In the genomic region with DNA sequence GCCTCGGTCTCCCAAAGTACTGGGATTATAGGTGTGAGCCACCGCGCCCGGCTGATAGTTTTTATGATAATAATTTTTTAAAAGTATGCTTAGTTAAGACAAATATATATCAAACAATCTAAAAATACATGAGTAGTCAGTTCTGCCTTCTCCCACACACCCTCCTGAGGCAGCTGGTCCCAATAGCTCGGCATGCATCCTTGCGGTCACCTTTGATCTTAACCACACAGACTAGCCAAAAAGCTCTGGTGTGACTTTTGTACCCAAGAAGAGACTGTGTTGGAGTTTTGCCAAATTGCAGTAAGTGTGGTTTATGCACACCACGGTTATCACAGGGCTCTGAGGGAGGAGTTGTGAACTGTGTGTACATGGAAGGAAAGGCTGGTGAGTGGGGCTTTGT, we compare ENCODE assay signal across 9 cellular contexts. TPM values are rescaled to one million over a fixed set of nuclear protein-coding genes. Genes with fewer than 3 reads are reported as not detected.
DNase-seq lines count a peak whose midpoint lies in the region; ATAC-seq and TF ChIP-seq lines count a peak whose summit lies in the region.
"Had no signal": no experiment of that assay in that cellular context is flagged by ENCODE, and none has a peak within 500 bp of the region (broad histone marks: within the 10 kb centered on the region; RNA-seq: fewer than 3 reads in every experiment).

No MANE protein-coding gene starts in this region.

- H2AK5ac ChIP-seq in neuronal stem cell (ENCODE audit: low read depth, low read length): no peak overlapping the region

- H3K23ac ChIP-seq in neuronal stem cell (ENCODE audit: low read depth, low read length, poor library complexity): no peak overlapping the region

- H3K18ac ChIP-seq in neuronal stem cell (ENCODE audit: low read length): no peak overlapping the region

- H3K4me3 Mint-ChIP-seq in activated naive CD8-positive, alpha-beta T cell treated with anti-CD3 and anti-CD28 coated beads, Interleukin-2, amount 50 U/mL, for 24 hours: no peak overlapping the region
- no peak overlapping the region for H3K4me3 Mint-ChIP-seq in Caco-2 (ENCODE audit: unreplicated experiment)

- POLR2A ChIA-PET in Caco-2 (lab: Charles Lee): no interaction called here

- peak overlapping the region; percentile 77 for H3K27ac Mint-ChIP-seq in activated naive CD8-positive, alpha-beta T cell treated with anti-CD3 and anti-CD28 coated beads, Interleukin-2, amount 50 U/mL, for 24 hours
- H3K27ac Mint-ChIP-seq in Caco-2 (ENCODE audit: unreplicated experiment): no peak overlapping the region

- no peak overlapping the region for H4K91ac ChIP-seq in neuronal stem cell (ENCODE audit: low read depth, low read length, poor library complexity)

- no peaks in the 10 kb centered on the region for H3K4me1 ChIP-seq in neuronal stem cell (ENCODE audit: control insufficient read depth in 2 of 2, insufficient read depth in 1 of 2, low read depth in 1 of 2, low read length in 2 of 2)
- no peaks in the 10 kb centered on the region for H3K4me1 ChIP-seq in prostate gland (replicated peaks)
- no peaks in the 10 kb centered on the region for H3K4me1 ChIP-seq in Caco-2

- H2BK5ac ChIP-seq in neuronal stem cell (ENCODE audit: low read length): no peak overlapping the region

- H2BK12ac ChIP-seq in neuronal stem cell (ENCODE audit: low read length): no peak overlapping the region

- H3K9me3 Mint-ChIP-seq in activated naive CD8-positive, alpha-beta T cell treated with anti-CD3 and anti-CD28 coated beads, Interleukin-2, amount 50 U/mL, for 24 hours: no peaks in the 10 kb centered on the region
- no peaks in the 10 kb centered on the region for H3K9me3 Mint-ChIP-seq in Caco-2 (ENCODE audit: unreplicated experiment)

- no peak overlapping the region for H3K9ac ChIP-seq in neuronal stem cell (ENCODE audit: low read depth, low read length, poor library complexity)

- WGBS in neuronal stem cell (ENCODE audit: extremely low coverage in 2 of 2, insufficient read length in 2 of 2, insufficient replicate concordance in 1 of 2), 2 donors: no CpG with 5 or more reads among the region's 7 CpGs
- 81% methylated on average over 7 of the region's 7 CpGs for WGBS in prostate gland

- H3K27me3 Mint-ChIP-seq in activated naive CD8-positive, alpha-beta T cell treated with anti-CD3 and anti-CD28 coated beads, Interleukin-2, amount 50 U/mL, for 24 hours: no peaks in the 10 kb centered on the region
- no peaks in the 10 kb centered on the region for H3K27me3 Mint-ChIP-seq in Caco-2 (ENCODE audit: insufficient read depth, unreplicated experiment)

- BruUV-seq in Caco-2 (replicated peaks; lab: Mats Ljungman, UMichigan): no TSS peak

- CTCF ChIA-PET in Caco-2 (lab: Charles Lee): interaction anchor here (2.5 kb wide), 1 partner anchor 56 kb away, joined by 6 read pairs; no protein-coding TSS in a partner anchor

- no peak overlapping the region for H3K14ac ChIP-seq in neuronal stem cell (ENCODE audit: low read length)

- H3K79me1 ChIP-seq in neuronal stem cell (ENCODE audit: low read depth, low read length): no peaks in the 10 kb centered on the region

- no peak overlapping the region for H3K4me2 ChIP-seq in neuronal stem cell (ENCODE audit: insufficient read depth, low read length, poor library complexity, severe bottlenecking)

- DNase-seq in GM06990 (ENCODE audit: extremely low read depth, insufficient read length) (peak; percentile 54), neuronal stem cell (ENCODE audit: low spot score) (no peak), prostate gland (ENCODE audit: low spot score) (no peak), Caco-2 (no peak), LoVo (ENCODE audit: low spot score) (no peak)
- DNase-seq in activated CD4-positive, alpha-beta T cell treated with anti-CD3 and anti-CD28 coated beads for 4 hours: peak; percentile 56 to 63
- DNase-seq in activated naive CD8-positive, alpha-beta T cell treated with anti-CD3 and anti-CD28 coated beads, Interleukin-2, amount 50 U/mL, for 24 hours: peak; percentile 66
- peak; percentile 84 for DNase-seq in stimulated activated CD4-positive, alpha-beta T cell treated with anti-CD3 and anti-CD28 coated beads, Interleukin-1b, Interleukin-23, amount 100 ng/mL, for 48 hours
- DNase-seq: dorsolateral prefrontal cortex had no signal

- H3K4ac ChIP-seq in neuronal stem cell (ENCODE audit: low read length): no peak overlapping the region

- no peak overlapping the region for H2BK120ac ChIP-seq in neuronal stem cell (ENCODE audit: low read depth, low read length)

- H2BK15ac ChIP-seq in neuronal stem cell (ENCODE audit: low read length): no peak overlapping the region

- H3K36me3 Mint-ChIP-seq in activated naive CD8-positive, alpha-beta T cell treated with anti-CD3 and anti-CD28 coated beads, Interleukin-2, amount 50 U/mL, for 24 hours (ENCODE audit: low read depth): peaks cover 21% of the 10 kb centered on the region
- H3K36me3 Mint-ChIP-seq in Caco-2 (ENCODE audit: insufficient read depth, unreplicated experiment): peaks cover 89% of the 10 kb centered on the region

- peaks cover 0 to 2% of the 10 kb centered on the region in 2 donors for H3K9me3 ChIP-seq in neuronal stem cell (replicated peaks in 1 of 2; ENCODE audit: control insufficient read depth in 2 of 2, insufficient read depth in 1 of 2, low read depth in 1 of 2, low read length in 2 of 2)
- no peaks in the 10 kb centered on the region for H3K9me3 ChIP-seq in prostate gland
- no peaks in the 10 kb centered on the region for H3K9me3 ChIP-seq in Caco-2

- peaks cover 33% of the 10 kb centered on the region for H3K4me1 Mint-ChIP-seq in activated naive CD8-positive, alpha-beta T cell treated with anti-CD3 and anti-CD28 coated beads, Interleukin-2, amount 50 U/mL, for 24 hours
- no peaks in the 10 kb centered on the region for H3K4me1 Mint-ChIP-seq in Caco-2 (ENCODE audit: low read depth, unreplicated experiment)

- H3K27me3 ChIP-seq in GM06990 (replicated peaks; ENCODE audit: control insufficient read depth, insufficient read depth, low read length) (no peaks in the 10 kb centered on the region), neuronal stem cell (ENCODE audit: control insufficient read depth in 3 of 3, insufficient read depth in 3 of 3, low read depth in 1 of 3, low read length in 3 of 3) (no peaks in the 10 kb centered on the region), prostate gland (replicated peaks; ENCODE audit: insufficient read depth) (no peaks in the 10 kb centered on the region), Caco-2 (replicated peaks; ENCODE audit: control insufficient read depth, insufficient read depth, low read length) (no peaks in the 10 kb centered on the region)
- H3K27me3 ChIP-seq: dorsolateral prefrontal cortex had no signal

- intact Hi-C loops in prostate gland (cut with DNase I) (no loop called here), Caco-2 (cut with micrococcal nuclease; ENCODE audit: unreplicated experiment) (no loop called here)

- H3K36me3 ChIP-seq in GM06990 (ENCODE audit: control insufficient read depth, insufficient read depth, low read length): peaks cover 17% of the 10 kb centered on the region
- H3K36me3 ChIP-seq in neuronal stem cell (replicated peaks in 1 of 2; ENCODE audit: control insufficient read depth in 2 of 2, insufficient read depth in 2 of 2, low read length in 2 of 2): peaks cover 29 to 91% of the 10 kb centered on the region in 2 donors
- peaks cover 3 to 7% of the 10 kb centered on the region in 2 donors for H3K36me3 ChIP-seq in prostate gland
- peaks cover 5% of the 10 kb centered on the region for H3K36me3 ChIP-seq in Caco-2 (ENCODE audit: control insufficient read depth, insufficient read depth, low read length)

- H4K8ac ChIP-seq in neuronal stem cell (ENCODE audit: low read depth, low read length): no peak overlapping the region

- peak; percentile 100 for ATAC-seq in activated naive CD8-positive, alpha-beta T cell treated with anti-CD3 and anti-CD28 coated beads, Interleukin-2, amount 50 U/mL, for 24 hours

- TF ChIP-seq CTCF in GM06990 (IDR thresholded peaks at IDR 0.05; ENCODE audit: insufficient read depth, low read length, poor library complexity, severe bottlenecking) (no peak), prostate gland (IDR thresholded peaks at IDR 0.05) (no peak), Caco-2 (IDR thresholded peaks at IDR 0.05; ENCODE audit: insufficient read depth in 1 of 2, low read depth in 1 of 2, low read length in 1 of 2, severe bottlenecking in 1 of 2, unreplicated experiment in 1 of 2) (no peak)

- no peak for TF ChIP-seq POLR2A in prostate gland (IDR thresholded peaks at IDR 0.05)

- H3K4me3 ChIP-seq in GM06990 (replicated peaks; ENCODE audit: low read depth, low read length) (no peak overlapping the region), neuronal stem cell (ENCODE audit: low read length in 2 of 2) (no peak overlapping the region), prostate gland (no peak overlapping the region), Caco-2 (ENCODE audit: low read depth, low read length) (no peak overlapping the region)
- H3K4me3 ChIP-seq: dorsolateral prefrontal cortex had no signal

- no peak overlapping the region for H2AFZ ChIP-seq in neuronal stem cell (ENCODE audit: low read length)

- H3K27ac ChIP-seq in neuronal stem cell (replicated peaks; ENCODE audit: low read length) (no peak overlapping the region), prostate gland (no peak overlapping the region)

RNA-seq across cellular contexts. Expression of a gene that starts 25.6 kb away (rescaled TPM):
- polyA plus RNA-seq in neuronal stem cell (2013, experiment 1 of 2): 25.0 TPM
- polyA plus RNA-seq in neuronal stem cell (2013, experiment 2 of 2): 27.7 TPM
- total RNA-seq in prostate gland: 10 to 100 TPM; 78.0 to 80.3 TPM
- total RNA-seq in Caco-2 (2022): 82.8 and 103 TPM in 2 replicates

RNA-seq across cellular contexts. Expression of a gene that starts 51.7 kb away (rescaled TPM):
- polyA plus RNA-seq in neuronal stem cell (2013, experiment 1 of 2): 6.6 TPM
- polyA plus RNA-seq in neuronal stem cell (2013, experiment 2 of 2): 6.4 TPM
- total RNA-seq in prostate gland (100 to 1,000 TPM in 1 of 2 donors, 10 to 100 TPM in 1; 81.5 to 123 TPM), Caco-2 (2022) (28.7 and 29.2 TPM in 2 replicates)

Comparison
In these comparisons a context has a peak if more than half of its experiments do, and no peak if none do; other contexts are left out.
1. DNase-seq: peak in GM06990 (single experiment), activated CD4-positive, alpha-beta T cell treated with anti-CD3 and anti-CD28 coated beads for 4 hours (2 of 2), activated naive CD8-positive, alpha-beta T cell treated with anti-CD3 and anti-CD28 coated beads, Interleukin-2, amount 50 U/mL, for 24 hours (single experiment) and stimulated activated CD4-positive, alpha-beta T cell treated with anti-CD3 and anti-CD28 coated beads, Interleukin-1b, Interleukin-23, amount 100 ng/mL, for 48 hours (single experiment); none in neuronal stem cell (single experiment), prostate gland (single experiment), Caco-2 (0 of 2) and LoVo (single experiment).